ENCODE assay signal across 9 cellular contexts in the genomic region with DNA sequence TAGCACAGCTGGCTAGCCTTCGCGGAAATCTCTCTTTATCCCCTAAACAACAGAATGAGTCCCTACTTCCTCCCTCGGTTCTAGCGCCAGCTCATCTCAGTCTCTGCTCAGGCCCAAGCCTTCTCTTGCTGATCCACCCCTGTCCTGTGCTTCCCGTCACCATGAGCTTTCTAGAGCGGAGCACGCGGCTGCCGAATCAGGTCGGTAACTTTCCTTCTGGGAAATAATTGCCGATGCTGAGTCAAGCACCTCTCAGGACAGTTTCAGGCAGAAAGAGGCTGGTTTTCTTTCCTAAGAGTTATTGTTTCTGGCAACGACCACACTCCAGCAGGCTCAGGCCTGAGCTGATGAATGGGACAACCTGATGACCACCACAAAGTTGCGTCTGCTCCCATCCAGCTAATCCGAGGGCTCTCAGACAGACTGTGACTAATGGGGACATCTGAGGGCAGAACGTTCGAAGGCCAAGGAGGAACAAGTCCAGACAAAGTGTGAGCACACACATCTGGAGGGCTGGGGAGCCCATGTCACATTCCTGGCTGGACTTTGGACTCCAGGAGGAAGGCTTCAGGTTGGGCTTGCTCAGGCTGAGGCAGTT. TPM values are rescaled to one million over a fixed set of nuclear protein-coding genes. Genes with fewer than 3 reads are reported as not detected.
DNase-seq lines count a peak whose midpoint lies in the region; ATAC-seq, FAIRE-seq and TF ChIP-seq lines count a peak whose summit lies in the region.
"Had no signal": no experiment of that assay in that cellular context is flagged by ENCODE, and none has a peak within 500 bp of the region (broad histone marks: within the 10 kb centered on the region; RNA-seq: fewer than 3 reads in every experiment).

No MANE protein-coding gene starts in this region.

- H3K27me3 Mint-ChIP-seq in natural killer cell (ENCODE audit: low read depth in 2 of 2) (no peaks in the 10 kb centered on the region), CD14-positive monocyte (ENCODE audit: low read depth in 3 of 3) (peaks cover 25 to 55% (median 33%) of the 10 kb centered on the region in 3 donors)

- no peaks in the 10 kb centered on the region for H3K79me2 ChIP-seq in endothelial cell of umbilical vein (ENCODE audit: control insufficient read depth, insufficient read depth, low read length)

- H3K9ac ChIP-seq in endothelial cell of umbilical vein (replicated peaks; ENCODE audit: extremely low read depth, insufficient read depth, low read length), result no peak overlapping the region

- H3K9me1 ChIP-seq in endothelial cell of umbilical vein (replicated peaks; ENCODE audit: control insufficient read depth, extremely low read depth, insufficient read depth, low read length), result no peaks in the 10 kb centered on the region

- FAIRE-seq in endothelial cell of umbilical vein (lab: Jason Lieb, UNC), result peak; percentile 88

- peak; percentile 63 for DNase-seq in AG20443 (ENCODE audit: low spot score)
- DNase-seq in MG63, result peak; percentile 66
- peak; percentile 59 for DNase-seq in endothelial cell of umbilical vein (ENCODE audit: low read depth, low spot score)
- no peak for DNase-seq in natural killer cell
- no peak for DNase-seq in UCSD-AML1 (lab: John Stamatoyannopoulos, UW; ENCODE audit: unreplicated experiment)
- DNase-seq in CD14-positive monocyte (ENCODE audit: low spot score), result no peak
- no peak for DNase-seq in NCI-H510A (lab: John Stamatoyannopoulos, UW)
- DNase-seq: NCI-H1436 treated with DMSO at 0.1 percent for 48 hours had no signal

- H3K4me1 Mint-ChIP-seq in natural killer cell (peaks cover 46 to 74% of the 10 kb centered on the region in 2 donors), CD14-positive monocyte (peaks cover 22% of the 10 kb centered on the region)

- H3K36me3 ChIP-seq in MG63, result no peaks in the 10 kb centered on the region
- H3K36me3 ChIP-seq in endothelial cell of umbilical vein (ENCODE audit: control insufficient read depth in 2 of 2, extremely low read depth in 1 of 2, insufficient read depth in 2 of 2, low read length in 2 of 2), result no peaks in the 10 kb centered on the region

- no peaks in the 10 kb centered on the region for H3K9me3 ChIP-seq in MG63
- H3K9me3 ChIP-seq in endothelial cell of umbilical vein (replicated peaks; ENCODE audit: control insufficient read depth, insufficient read depth, low read length), result no peaks in the 10 kb centered on the region

- H3K4me2 ChIP-seq in endothelial cell of umbilical vein (ENCODE audit: insufficient read depth, low read length), result no peak overlapping the region

- H3K27ac ChIP-seq in endothelial cell of umbilical vein (ENCODE audit: insufficient read depth, low read depth, low read length), result no peak overlapping the region

- H3K4me3 Mint-ChIP-seq in natural killer cell (peak overlapping the region; percentile 18), CD14-positive monocyte (peak overlapping the region in 1 of 2 donors; percentile 43)

- no peak for ATAC-seq in natural killer cell
- no peak for ATAC-seq in HG03135 (IDR thresholded peaks at IDR 0.05; ENCODE audit: unreplicated experiment)

- H3K9me3 Mint-ChIP-seq in natural killer cell (no peaks in the 10 kb centered on the region), CD14-positive monocyte (peaks cover 0 to 7% (median 2%) of the 10 kb centered on the region in 7 donors)

- no peaks in the 10 kb centered on the region for H3K36me3 Mint-ChIP-seq in natural killer cell
- H3K36me3 Mint-ChIP-seq in CD14-positive monocyte, result no peaks in the 10 kb centered on the region

- peaks cover 7% of the 10 kb centered on the region for H3K4me1 ChIP-seq in endothelial cell of umbilical vein (ENCODE audit: control insufficient read depth, extremely low read depth, insufficient read depth, low read length)

- BruUV-seq in endothelial cell of umbilical vein (replicated peaks; lab: Mats Ljungman, UMichigan), result no TSS peak

- dilution Hi-C loops in endothelial cell of umbilical vein (cut with MboI; ENCODE audit: extremely low pct_ligation_motif_present, low sequenced_read_pairs), result no loop called here

- CTCF ChIA-PET in endothelial cell of umbilical vein (lab: Charles Lee), result interaction anchor here (1.3 to 3.7 kb wide), 4 partner anchors 13 to 81 kb away, joined by 3 to 16 read pairs (median 7); no protein-coding TSS in a partner anchor

- TF ChIP-seq CTCF in endothelial cell of umbilical vein (IDR thresholded peaks at IDR 0.05; ENCODE audit: extremely low read depth in 1 of 2, insufficient read depth in 1 of 2, low read depth in 1 of 2, low read length in 2 of 2), result no peak
- TF ChIP-seq CTCF in natural killer cell (IDR thresholded peaks at IDR 0.05), result no peak
- TF ChIP-seq CTCF in CD14-positive monocyte (IDR thresholded peaks at IDR 0.05), result no peak

- TF ChIP-seq POLR2A in endothelial cell of umbilical vein (IDR thresholded peaks at IDR 0.05; ENCODE audit: low read depth, low read length), result no peak

- peak overlapping the region; percentile 36 for H2AFZ ChIP-seq in endothelial cell of umbilical vein (ENCODE audit: low read depth, low read length)

- H3K4me3 ChIP-seq in MG63, result no peak overlapping the region
- H3K4me3 ChIP-seq in endothelial cell of umbilical vein (replicated peaks in 1 of 3; ENCODE audit: insufficient read depth in 1 of 3, low read depth in 1 of 3, low read length in 3 of 3), result no peak overlapping the region

- peak overlapping the region; percentile 40 to 62 for H3K27ac Mint-ChIP-seq in natural killer cell
- H3K27ac Mint-ChIP-seq in CD14-positive monocyte, result no peak overlapping the region

- H3K27me3 ChIP-seq in MG63 (no peaks in the 10 kb centered on the region), endothelial cell of umbilical vein (ENCODE audit: control insufficient read depth in 2 of 2, insufficient read depth in 2 of 2, low read length in 2 of 2) (no peaks in the 10 kb centered on the region)

- POLR2A ChIA-PET in endothelial cell of umbilical vein (lab: Charles Lee), result interaction anchor here (0.6 kb wide), 1 partner anchor 68 kb away, joined by 3 read pairs; no protein-coding TSS in a partner anchor

- intact Hi-C loops in endothelial cell of umbilical vein (cut with micrococcal nuclease) (no loop called here), natural killer cell (cut with micrococcal nuclease) (no loop called here), CD14-positive monocyte (cut with micrococcal nuclease) (no loop called here)

- no peaks in the 10 kb centered on the region for H4K20me1 ChIP-seq in endothelial cell of umbilical vein (replicated peaks; ENCODE audit: control insufficient read depth, extremely low read depth, insufficient read depth, low read length)

TF ChIP-seq in endothelial cell of umbilical vein, 7 proteins besides CTCF, POLR2A, EP300 and RAD21:
- TF ChIP-seq, protein P1, sequence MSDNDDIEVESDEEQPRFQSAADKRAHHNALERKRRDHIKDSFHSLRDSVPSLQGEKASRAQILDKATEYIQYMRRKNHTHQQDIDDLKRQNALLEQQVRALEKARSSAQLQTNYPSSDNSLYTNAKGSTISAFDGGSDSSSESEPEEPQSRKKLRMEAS (IDR thresholded peaks at IDR 0.05; ENCODE audit: insufficient read depth, insufficient read length), result no peak
- TF ChIP-seq EZH2 (IDR thresholded peaks at IDR 0.05; ENCODE audit: borderline replicate concordance, low read depth, low read length, severe bottlenecking) (no peak), JUN (IDR thresholded peaks at IDR 0.05; ENCODE audit: borderline replicate concordance, insufficient read depth, insufficient read length, low read depth) (no peak), POLR2AphosphoS5 (IDR thresholded peaks at IDR 0.05; ENCODE audit: insufficient read depth, low read depth, low read length) (no peak), GATA2 (IDR thresholded peaks at IDR 0.05; ENCODE audit: insufficient read depth, insufficient read length, low read depth, low read length) (no peak), FOS (IDR thresholded peaks at IDR 0.05; ENCODE audit: borderline replicate concordance, insufficient read depth, low read length) (no peak), MYC (IDR thresholded peaks at IDR 0.05; ENCODE audit: low read depth, low read length) (no peak)

RNA-seq across cellular contexts. Expression of a gene that starts 13.6 kb away (rescaled TPM):
- 2.0 and 3.9 TPM in 2 replicates for total RNA-seq in MG63 (2014; rRNA removed; shearing (Covaris generic); ENCODE audit: low replicate concordance)
- total RNA-seq in endothelial cell of umbilical vein (0.24 and 0.51 TPM in 2 replicates), natural killer cell (10 to 100 TPM in 2 of 3 donors, 1 to 10 TPM in 1; 7.6 to 24.0 (median 15.7) TPM)
- polyA plus RNA-seq in endothelial cell of umbilical vein (0.36 and 0.75 TPM in 2 replicates), CD14-positive monocyte (under 1 TPM in 1 of 2 donors, not detected in 1; 0.05 TPM)
- polyA plus RNA-seq in endothelial cell of umbilical vein (2011; cell fraction: cytosol; rRNA removed), result 0.16 and 0.28 TPM in 2 replicates
- 0.11 and 0.22 TPM in 2 replicates for polyA plus RNA-seq in endothelial cell of umbilical vein (2011; cell fraction: nucleus; rRNA removed)
- 0.43 and 0.78 TPM in 2 replicates for polyA plus RNA-seq in endothelial cell of umbilical vein (2012)
- 0.41 and 1.4 TPM in 2 replicates for polyA minus RNA-seq in endothelial cell of umbilical vein
- not detected for polyA minus RNA-seq in endothelial cell of umbilical vein (2011; cell fraction: cytosol; rRNA and poly(A)+ RNA removed)
- polyA minus RNA-seq in endothelial cell of umbilical vein (2011; cell fraction: nucleus; rRNA and poly(A)+ RNA removed), result 0.29 and 0.43 TPM in 2 replicates

Comparison
In these comparisons a context has a peak if more than half of its experiments do, and no peak if none do; other contexts are left out.
1. DNase-seq: peak in AG20443 (single experiment), MG63 (single experiment) and endothelial cell of umbilical vein (single experiment); none in natural killer cell (single experiment), UCSD-AML1 (single experiment), CD14-positive monocyte (single experiment) and NCI-H510A (single experiment).
2. H3K27ac Mint-ChIP-seq: peak in natural killer cell (2 of 2); none in CD14-positive monocyte (0 of 7).